ENCODE assay signal across 27 cellular contexts in genomic region chr1:16302709-16303627, GRCh38. TPM values are rescaled to one million over a fixed set of nuclear protein-coding genes. Genes with fewer than 3 reads are reported as not detected.
A peak's percentile ranks its signal among the peaks of the same experiment; 100 is the strongest.
DNase-seq lines count a peak whose midpoint lies in the region; TF ChIP-seq lines count a peak whose summit lies in the region.
"Had no signal": no experiment of that assay in that cellular context is flagged by ENCODE, and none has a peak within 500 bp of the region (broad histone marks: within the 10 kb centered on the region; RNA-seq: fewer than 3 reads in every experiment).

No MANE protein-coding gene starts in this region.

- TF ChIP-seq CTCF in VCaP (conservative IDR thresholded peaks at IDR 0.05) (no peak), fibroblast of villous mesenchyme (IDR thresholded peaks at IDR 0.05; ENCODE audit: insufficient read depth, low read depth, low read length) (no peak)

- H3K9ac ChIP-seq in BLaER1 = no peak overlapping the region

- DNase-seq in Kasumi-1 (lab: John Stamatoyannopoulos, UW) (peak; percentile 60 to 62), fibroblast of villous mesenchyme (ENCODE audit: low read depth) (peak; percentile 62), NCI-H2171 treated with DMSO at 0.1 percent for 48 hours (lab: John Stamatoyannopoulos, UW) (no peak), germinal center (ENCODE audit: low spot score) (no peak), NCI-H2196 treated with DMSO at 0.1 percent for 48 hours (lab: John Stamatoyannopoulos, UW; ENCODE audit: unreplicated experiment) (no peak)
- no peak for DNase-seq in activated effector memory CD4-positive, alpha-beta T cell treated with Interleukin-2 at 50 U/mL for 16 hours
- DNase-seq: activated CD4-positive, alpha-beta memory T cell treated with anti-CD3 and anti-CD28 coated beads, Interleukin-2, amount 10 ng/mL, durations not matched to agents 7 days and 5 days; activated CD4-positive, alpha-beta T cell treated with anti-CD3 and anti-CD28 coated beads for 1 hour; activated effector memory CD4-positive, alpha-beta T cell treated with anti-CD3 and anti-CD28 coated beads, Interleukin-2, amount 50 U/mL, for 16 hours; cerebellar nuclear complex; glutamatergic neuron; kidney; lower lobe of right lung; mucosa of descending colon; NCI-H1048; NCI-H1694 treated with DMSO at 0.1 percent for 48 hours; NCI-H524 treated with DMSO at 0.1 percent for 48 hours; NK-92 treated with Interleukin-12 subunit alpha and Interleukin-12 subunit beta, amount 100 ng/mL, for 24 hours; ovary; retina; SIG-M5; small intestine; stomach; tibial artery had no signal

- H3K36me3 ChIP-seq in BLaER1 = peaks cover 99% of the 10 kb centered on the region
- H3K36me3 ChIP-seq: ovary had no signal

- H3K4me2 ChIP-seq in BLaER1 = peak overlapping the region; percentile 0; the same call in 1 of the 2 replicates
- H3K4me2 ChIP-seq: A549 had no signal

- peaks cover 13% of the 10 kb centered on the region for H3K4me1 ChIP-seq in BLaER1
- H3K4me1 ChIP-seq: A549, lower lobe of right lung had no signal

- H4K20me1 ChIP-seq in BLaER1 = peaks cover 23% of the 10 kb centered on the region; the same call in 1 of the 2 replicates

- H3K27ac ChIP-seq in BLaER1 (no peak overlapping the region), VCaP (peak overlapping the region; percentile 47; the same call in 1 of the 2 replicates)
- H3K27ac ChIP-seq: A549, lower lobe of right lung, ovary, stomach had no signal

- H3K27me3 ChIP-seq in BLaER1 = no peaks in the 10 kb centered on the region
- H3K27me3 ChIP-seq: ovary, stomach, tibial artery had no signal

- no peaks in the 10 kb centered on the region for H3K9me3 ChIP-seq in BLaER1
- H3K9me3 ChIP-seq: A549, lower lobe of right lung, mucosa of descending colon, ovary, stomach, tibial artery had no signal

- H3K4me3 ChIP-seq in BLaER1 = no peak overlapping the region
- H3K4me3 ChIP-seq in fibroblast of villous mesenchyme (ENCODE audit: low read depth, low read length) = no peak overlapping the region
- H3K4me3 ChIP-seq: A549, lower lobe of right lung, mucosa of descending colon, ovary, stomach, tibial artery had no signal

RNA-seq across cellular contexts. Expression of gene FBXO42, which starts 49.3 kb away (rescaled TPM):
- 15.1 and 16.0 TPM in 2 replicates for total RNA-seq in fibroblast of villous mesenchyme

Comparison
In these comparisons a context has a peak if more than half of its experiments do, and no peak if none do; other contexts are left out.
1. DNase-seq: peak in Kasumi-1 (2 of 2) and fibroblast of villous mesenchyme (single experiment); none in activated effector memory CD4-positive, alpha-beta T cell treated with Interleukin-2 at 50 U/mL for 16 hours (single experiment), NCI-H2171 treated with DMSO at 0.1 percent for 48 hours (single experiment), germinal center (single experiment) and NCI-H2196 treated with DMSO at 0.1 percent for 48 hours (single experiment).